27 cellular contexts compared by ENCODE assay signal in the genomic region with DNA sequence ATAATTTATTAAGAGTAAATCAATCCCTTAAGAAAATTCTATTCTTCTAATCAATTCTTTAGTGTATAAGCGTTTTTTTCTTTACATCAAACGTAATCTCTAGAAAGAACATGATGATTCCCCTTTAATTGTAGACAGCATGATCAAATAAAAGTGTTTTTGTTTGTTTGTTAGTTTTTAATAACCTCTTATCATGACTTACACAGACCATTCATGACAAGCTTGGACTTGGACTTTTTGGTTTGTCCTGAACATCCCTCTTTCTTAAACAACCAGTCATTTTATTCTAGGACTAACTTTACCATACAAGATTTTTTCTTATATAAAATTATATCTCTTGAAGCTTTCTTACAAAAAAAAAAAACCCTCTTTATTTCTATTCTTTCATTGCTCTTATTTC.
DNase-seq lines count a peak whose midpoint lies in the region; ATAC-seq, FAIRE-seq and TF ChIP-seq lines count a peak whose summit lies in the region.
"Had no signal": no experiment of that assay in that cellular context is flagged by ENCODE, and none has a peak within 500 bp of the region (broad histone marks: within the 10 kb centered on the region; RNA-seq: fewer than 3 reads in every experiment).

No MANE protein-coding gene starts in this region.

- TF ChIP-seq EP300 in A549 (IDR thresholded peaks at IDR 0.05): no peak

- TF ChIP-seq CTCF in A549 (IDR thresholded peaks at IDR 0.05): no peak
- no peak for TF ChIP-seq CTCF in fibroblast of mammary gland (conservative IDR thresholded peaks at IDR 0.05; ENCODE audit: control insufficient read depth, insufficient read depth, low read depth, low read length)
- no peak for TF ChIP-seq CTCF in right atrium auricular region (IDR thresholded peaks at IDR 0.05)

- H3K4me1 ChIP-seq in A549 (no peaks in the 10 kb centered on the region), right atrium auricular region (no peaks in the 10 kb centered on the region)
- H3K4me1 ChIP-seq: BLaER1 had no signal

- H3K9me3 ChIP-seq in A549: no peaks in the 10 kb centered on the region
- peaks cover 0 to 17% of the 10 kb centered on the region in 2 donors for H3K9me3 ChIP-seq in right atrium auricular region

- no peak for ATAC-seq in A549
- ATAC-seq in GM18909 (IDR thresholded peaks at IDR 0.05; ENCODE audit: poor library complexity, unreplicated experiment): no peak
- ATAC-seq: activated CD4-positive, CD25-positive, alpha-beta regulatory T cell treated with anti-CD3 and anti-CD28 coated beads, Interleukin-2, amount 50 U/mL, for 24 hours; left cardiac atrium; mucosa of descending colon; natural killer cell; Right ventricle myocardium inferior; stimulated activated memory B cell treated with anti-CD40 and anti-IgM and Interleukin-4, amounts not matched to agents 10 μg/mL and 1 μg/mL and 100 μg/mL, for 72 hours had no signal

- WGBS in A549 (ENCODE audit: missing lambda C conversion rate): 2% methylated on average over 2 of the region's 2 CpGs

- H3K4me3 ChIP-seq in A549: no peak overlapping the region
- no peak overlapping the region for H3K4me3 ChIP-seq in fibroblast of mammary gland (ENCODE audit: control insufficient read depth, low read depth, low read length)
- no peak overlapping the region for H3K4me3 ChIP-seq in right atrium auricular region
- H3K4me3 ChIP-seq: BLaER1, mucosa of descending colon had no signal

- DNase-seq in A549 (ENCODE audit: low read depth in 1 of 2, low spot score in 1 of 2) (no peak), OCI-M1 (lab: John Stamatoyannopoulos, UW) (peak; percentile 61), fibroblast of mammary gland (ENCODE audit: low read depth) (peak; percentile 1), NCI-H2107 (lab: John Stamatoyannopoulos, UW) (no peak), GDM1 (lab: John Stamatoyannopoulos, UW) (no peak), right atrium auricular region (ENCODE audit: low spot score) (no peak)
- DNase-seq: activated CD4-positive, alpha-beta T cell treated with anti-CD3 and anti-CD28 coated beads, Interleukin-2, amount 50 U/mL, for 48 hours; activated naive CD4-positive, alpha-beta T cell treated with anti-CD3 and anti-CD28 coated beads for 36 hours; DND-41; hippocampal formation; immature natural killer cell; Karpas-422; left cardiac atrium; mucosa of descending colon; MV-4-11; natural killer cell; substantia nigra; T-helper 2 cell; trophoblast cell had no signal

- no peak overlapping the region for H3K4me2 ChIP-seq in A549
- H3K4me2 ChIP-seq: BLaER1 had no signal

- no peak for TF ChIP-seq RAD21 in A549 (conservative IDR thresholded peaks at IDR 0.05 in 1 of 2, IDR thresholded peaks at IDR 0.05 in 1 of 2)

- CTCF ChIA-PET in A549 (lab: Yijun Ruan, JAX): no interaction called here

- FAIRE-seq in A549 (lab: Jason Lieb, UNC): no peak
- FAIRE-seq in G401.6 (lab: Jason Lieb, UNC): peak; percentile 23
- FAIRE-seq: GM18507, GM19239 had no signal

- H3K27me3 ChIP-seq in right atrium auricular region: no peaks in the 10 kb centered on the region
- H3K27me3 ChIP-seq: BLaER1 had no signal

- POLR2A ChIA-PET in A549 (lab: Yijun Ruan, JAX): no interaction called here

- H3K36me3 ChIP-seq in right atrium auricular region: no peaks in the 10 kb centered on the region
- H3K36me3 ChIP-seq: BLaER1 had no signal

- no peak for TF ChIP-seq POLR2A in A549 (IDR thresholded peaks at IDR 0.05; ENCODE audit: low read length)

- H3K27ac ChIP-seq in A549 (no peak overlapping the region), right atrium auricular region (no peak overlapping the region)
- H3K27ac ChIP-seq: BLaER1 had no signal

TF ChIP-seq in A549, 52 proteins besides CTCF, POLR2A, EP300 and RAD21:
- peak; percentile 75 for TF ChIP-seq ZFP36 (IDR thresholded peaks at IDR 0.05; ENCODE audit: borderline replicate concordance, partially characterized antibody)
- TF ChIP-seq ATOH8 (CRISPR knock-in tag; IDR thresholded peaks at IDR 0.05; ENCODE audit: low read depth): no peak

Comparison
In these comparisons a context has a peak if more than half of its experiments do, and no peak if none do; other contexts are left out.
1. DNase-seq: peak in OCI-M1 (single experiment) and fibroblast of mammary gland (single experiment); none in A549 (0 of 2), NCI-H2107 (single experiment), GDM1 (single experiment) and right atrium auricular region (single experiment).